In genomic region chr22:42443240-42444059, GRCh38 we compare ENCODE assay signal across 8 cellular contexts. TPM values are rescaled to one million over a fixed set of nuclear protein-coding genes. Genes with fewer than 3 reads are reported as not detected.
DNase-seq lines count a peak whose midpoint lies in the region; ATAC-seq and TF ChIP-seq lines count a peak whose summit lies in the region.

No MANE protein-coding gene starts in this region.

- 43% methylated on average over 6 of the region's 6 CpGs for WGBS in liver
- 19 to 31% methylated on average over 5 to 6 of the region's 6 CpGs for WGBS in tibial nerve, 2 donors

- peak overlapping the region; percentile 85 for H3K27ac Mint-ChIP-seq in activated CD4-positive, alpha-beta T cell treated with anti-CD3 and anti-CD28 coated beads, Interleukin-2, amount 10 ng/mL, durations not matched to agents 24 days and 14 days
- H3K27ac Mint-ChIP-seq in activated naive CD8-positive, alpha-beta T cell treated with anti-CD3 and anti-CD28 coated beads, Interleukin-2, amount 10 ng/mL, durations not matched to agents 7 days and 5 days = peak overlapping the region; percentile 87

- H3K9me3 Mint-ChIP-seq in activated CD4-positive, alpha-beta T cell treated with anti-CD3 and anti-CD28 coated beads, Interleukin-2, amount 10 ng/mL, durations not matched to agents 24 days and 14 days = no peaks in the 10 kb centered on the region
- no peaks in the 10 kb centered on the region for H3K9me3 Mint-ChIP-seq in activated naive CD8-positive, alpha-beta T cell treated with anti-CD3 and anti-CD28 coated beads, Interleukin-2, amount 10 ng/mL, durations not matched to agents 7 days and 5 days

- H3K4me3 ChIP-seq in liver (ENCODE audit: low read depth in 1 of 3, low read length in 3 of 3) = no peak overlapping the region
- H3K4me3 ChIP-seq in tibial nerve = peak overlapping the region in 2 of 4 donors; percentile 48 to 52

- H3K27ac ChIP-seq in liver (ENCODE audit: low read depth in 1 of 2, low read length in 2 of 2) (peak overlapping the region; percentile 21 to 28), tibial nerve (peak overlapping the region in 3 of 4 donors; percentile 71 to 89 (median 88))

- intact Hi-C loops in activated CD4-positive, alpha-beta T cell treated with anti-CD3 and anti-CD28 coated beads, Interleukin-2, amount 10 ng/mL, durations not matched to agents 24 days and 14 days (cut with micrococcal nuclease) = loop anchor here (2.0 kb wide), 1 partner anchor 497 kb away; the partner anchor contains the start of gene CENPM

- H3K4me1 ChIP-seq in liver (ENCODE audit: control insufficient read depth in 4 of 4, insufficient read depth in 4 of 4, low read length in 3 of 4) = peaks cover 0 to 12% (median 9%) of the 10 kb centered on the region in 4 donors
- peaks cover 0 to 28% (median 19%) of the 10 kb centered on the region in 4 donors for H3K4me1 ChIP-seq in tibial nerve

- TF ChIP-seq RAD21 in liver (IDR thresholded peaks at IDR 0.05) = no peak

- H3K36me3 Mint-ChIP-seq in activated CD4-positive, alpha-beta T cell treated with anti-CD3 and anti-CD28 coated beads, Interleukin-2, amount 10 ng/mL, durations not matched to agents 24 days and 14 days (ENCODE audit: low read depth) = no peaks in the 10 kb centered on the region
- H3K36me3 Mint-ChIP-seq in activated naive CD8-positive, alpha-beta T cell treated with anti-CD3 and anti-CD28 coated beads, Interleukin-2, amount 10 ng/mL, durations not matched to agents 7 days and 5 days = no peaks in the 10 kb centered on the region

- no peak for TF ChIP-seq EP300 in tibial nerve (IDR thresholded peaks at IDR 0.05)

- ATAC-seq in activated naive CD8-positive, alpha-beta T cell treated with anti-CD3 and anti-CD28 coated beads, Interleukin-2, amount 10 ng/mL, durations not matched to agents 7 days and 5 days (ENCODE audit: low read depth) = no peak
- no peak for ATAC-seq in HG02938 (IDR thresholded peaks at IDR 0.05; ENCODE audit: unreplicated experiment)

- POLR2A ChIA-PET in activated naive CD8-positive, alpha-beta T cell treated with anti-CD3 and anti-CD28 coated beads, Interleukin-2, amount 10 ng/mL, durations not matched to agents 7 days and 5 days (lab: Charles Lee) = interaction anchor here (0.7 to 2.7 kb wide), 4 partner anchors 171 to 445 kb away, joined by 3 to 19 read pairs (median 3); partner anchors contain the start of genes NDUFA6, POLDIP3 and WBP2NL

- H3K27me3 ChIP-seq in liver (ENCODE audit: control insufficient read depth in 4 of 4, insufficient read depth in 4 of 4, low read length in 3 of 4) (no peaks in the 10 kb centered on the region), tibial nerve (no peaks in the 10 kb centered on the region)

- H3K9me3 ChIP-seq in liver (ENCODE audit: control insufficient read depth in 4 of 4, low read length in 3 of 4) (peaks cover 0 to 2% (median 0%) of the 10 kb centered on the region in 4 donors), tibial nerve (no peaks in the 10 kb centered on the region)

- TF ChIP-seq POLR2A in tibial nerve (IDR thresholded peaks at IDR 0.05) = no peak

- DNase-seq in activated CD4-positive, alpha-beta T cell treated with anti-CD3 and anti-CD28 coated beads, Interleukin-2, amount 10 ng/mL, durations not matched to agents 24 days and 14 days = peak; percentile 61
- no peak for DNase-seq in activated CD4-positive, alpha-beta T cell treated with anti-CD3 and anti-CD28 coated beads, Interleukin-2, amount 50 U/mL, for 1 hour
- no peak for DNase-seq in activated naive CD8-positive, alpha-beta T cell treated with anti-CD3 and anti-CD28 coated beads, Interleukin-2, amount 10 ng/mL, durations not matched to agents 7 days and 5 days
- no peak for DNase-seq in tibial nerve (ENCODE audit: low spot score in 2 of 2)
- no peak for DNase-seq in retina
- no peak for DNase-seq in putamen (ENCODE audit: low spot score)

- peaks cover 35% of the 10 kb centered on the region for H3K4me1 Mint-ChIP-seq in activated CD4-positive, alpha-beta T cell treated with anti-CD3 and anti-CD28 coated beads, Interleukin-2, amount 10 ng/mL, durations not matched to agents 24 days and 14 days
- peaks cover 20% of the 10 kb centered on the region for H3K4me1 Mint-ChIP-seq in activated naive CD8-positive, alpha-beta T cell treated with anti-CD3 and anti-CD28 coated beads, Interleukin-2, amount 10 ng/mL, durations not matched to agents 7 days and 5 days

- H3K9ac ChIP-seq in liver (ENCODE audit: low read depth in 1 of 2, low read length in 2 of 2) = no peak overlapping the region

- no peak for TF ChIP-seq CTCF in liver (IDR thresholded peaks at IDR 0.05; ENCODE audit: low read depth, low read length, missing input control)
- TF ChIP-seq CTCF in tibial nerve (IDR thresholded peaks at IDR 0.05) = no peak

- H3K4me3 Mint-ChIP-seq in activated CD4-positive, alpha-beta T cell treated with anti-CD3 and anti-CD28 coated beads, Interleukin-2, amount 10 ng/mL, durations not matched to agents 24 days and 14 days = peak overlapping the region; percentile 78
- H3K4me3 Mint-ChIP-seq in activated naive CD8-positive, alpha-beta T cell treated with anti-CD3 and anti-CD28 coated beads, Interleukin-2, amount 10 ng/mL, durations not matched to agents 7 days and 5 days = peak overlapping the region; percentile 31

- H3K36me3 ChIP-seq in liver (ENCODE audit: control insufficient read depth in 4 of 4, insufficient read depth in 3 of 4, low read depth in 1 of 4, low read length in 3 of 4) = no peaks in the 10 kb centered on the region
- no peaks in the 10 kb centered on the region for H3K36me3 ChIP-seq in tibial nerve

- no peaks in the 10 kb centered on the region for H3K27me3 Mint-ChIP-seq in activated CD4-positive, alpha-beta T cell treated with anti-CD3 and anti-CD28 coated beads, Interleukin-2, amount 10 ng/mL, durations not matched to agents 24 days and 14 days
- H3K27me3 Mint-ChIP-seq in activated naive CD8-positive, alpha-beta T cell treated with anti-CD3 and anti-CD28 coated beads, Interleukin-2, amount 10 ng/mL, durations not matched to agents 7 days and 5 days = no peaks in the 10 kb centered on the region

TF ChIP-seq in liver, 16 proteins besides CTCF, POLR2A, EP300 and RAD21 (continues in another document):
- no peak for TF ChIP-seq TAF1 (conservative IDR thresholded peaks at IDR 0.05)
- TF ChIP-seq REST (IDR thresholded peaks at IDR 0.05) = no peak
- TF ChIP-seq SP1 (IDR thresholded peaks at IDR 0.05) = no peak
- TF ChIP-seq MAX (IDR thresholded peaks at IDR 0.05) = no peak
- no peak for TF ChIP-seq YY1 (IDR thresholded peaks at IDR 0.05)
- TF ChIP-seq NR2F2 (IDR thresholded peaks at IDR 0.05) = no peak
- TF ChIP-seq HNF4A (conservative IDR thresholded peaks at IDR 0.05) = no peak
- no peak for TF ChIP-seq GABPA (IDR thresholded peaks at IDR 0.05 in 1 of 2, conservative IDR thresholded peaks at IDR 0.05 in 1 of 2)
- TF ChIP-seq HNF4G (IDR thresholded peaks at IDR 0.05) = no peak
- no peak for TF ChIP-seq RXRA (IDR thresholded peaks at IDR 0.05)
- no peak for TF ChIP-seq EGR1 (IDR thresholded peaks at IDR 0.05; ENCODE audit: low read depth in 2 of 2)
- TF ChIP-seq ATF3 (IDR thresholded peaks at IDR 0.05) = no peak
- TF ChIP-seq JUND (IDR thresholded peaks at IDR 0.05) = no peak
- TF ChIP-seq FOXA2 (IDR thresholded peaks at IDR 0.05) = no peak

RNA-seq across cellular contexts. Expression of gene NFAM1, which starts 11.2 kb away (rescaled TPM):
- 0.05 and 0.07 TPM in 2 replicates for total RNA-seq in activated CD4-positive, alpha-beta T cell treated with anti-CD3 and anti-CD28 coated beads, Interleukin-2, amount 10 ng/mL, durations not matched to agents 24 days and 14 days
- under 1 TPM; 0.22 to 0.26 TPM for total RNA-seq in activated naive CD8-positive, alpha-beta T cell treated with anti-CD3 and anti-CD28 coated beads, Interleukin-2, amount 10 ng/mL, durations not matched to agents 7 days and 5 days
- total RNA-seq in liver (1 to 10 TPM; 3.5 to 3.8 TPM), tibial nerve (1 to 10 TPM; 1.8 to 2.8 (median 2.2) TPM)
- polyA plus RNA-seq in liver = 1 to 10 TPM in 1 of 2 donors, under 1 TPM in 1; 0.36 to 1.7 TPM
